ENCODE assay signal across 16 cellular contexts in genomic region chr6:2641044-2641673, GRCh38.
DNase-seq lines count a peak whose midpoint lies in the region; ATAC-seq, FAIRE-seq and TF ChIP-seq lines count a peak whose summit lies in the region.
"Had no signal": no experiment of that assay in that cellular context is flagged by ENCODE, and none has a peak within 500 bp of the region (broad histone marks: within the 10 kb centered on the region; RNA-seq: fewer than 3 reads in every experiment).

No MANE protein-coding gene starts in this region.

- CTCF ChIA-PET in HepG2 (lab: Yijun Ruan, JAX; ENCODE audit: low intra/inter-chr PET ratio, low total read pairs), result no interaction called here

- H4K20me1 ChIP-seq in HepG2 (ENCODE audit: insufficient read depth, low read length), result no peaks in the 10 kb centered on the region

- no TSS peak for BruUV-seq in HepG2 (replicated peaks; lab: Mats Ljungman, UMichigan)

- no peak for DNase-seq in HepG2 (ENCODE audit: low spot score)
- no peak for DNase-seq in right lobe of liver
- DNase-seq in KG1 (lab: John Stamatoyannopoulos, UW), result peak; percentile 27
- DNase-seq in NCI-H187 treated with DMSO at 0.1 percent for 48 hours (lab: John Stamatoyannopoulos, UW), result no peak
- DNase-seq in activated gamma-delta T cell (lab: John Stamatoyannopoulos, UW), result no peak
- DNase-seq in frontal cortex (ENCODE audit: low spot score in 2 of 2), result no peak
- no peak for DNase-seq in occipital lobe (lab: John Stamatoyannopoulos, UW)
- DNase-seq: 8988T; activated CD8-positive, alpha-beta T cell treated with anti-CD3 and anti-CD28 coated beads, Interleukin-2, amount 10 ng/mL, durations not matched to agents 7 days and 5 days; adrenal gland; DMS79; GOT3; NCI-H2029; NCI-H69; stimulated activated CD4-positive, alpha-beta T cell treated with anti-CD3 and anti-CD28 coated beads, Interleukin-4, amount 100 ng/mL, for 24 hours had no signal

- no peaks in the 10 kb centered on the region for H3K4me1 ChIP-seq in HepG2 (ENCODE audit: insufficient read depth, low read length)
- no peaks in the 10 kb centered on the region for H3K4me1 ChIP-seq in right lobe of liver
- H3K4me1 ChIP-seq: adrenal gland had no signal

- H3K79me2 ChIP-seq in HepG2 (ENCODE audit: insufficient read depth, low read length), result no peaks in the 10 kb centered on the region

- TF ChIP-seq CTCF in HepG2 (CRISPR knock-in tag; IDR thresholded peaks at IDR 0.05), result no peak
- no peak for TF ChIP-seq CTCF in right lobe of liver (IDR thresholded peaks at IDR 0.05)

- no peaks in the 10 kb centered on the region for H3K9me3 ChIP-seq in HepG2 (ENCODE audit: low read length)
- H3K9me3 ChIP-seq in right lobe of liver, result no peaks in the 10 kb centered on the region
- H3K9me3 ChIP-seq: adrenal gland had no signal

- H3K27ac ChIP-seq in HepG2 (ENCODE audit: extremely low read length, insufficient read depth, low read length), result no peak overlapping the region
- H3K27ac ChIP-seq in right lobe of liver, result no peak overlapping the region
- H3K27ac ChIP-seq: adrenal gland had no signal

- TF ChIP-seq EP300 in HepG2 (IDR thresholded peaks at IDR 0.05; ENCODE audit: low read depth in 2 of 2, low read length in 2 of 2) (no peak), HepG2 (CRISPR knock-in tag; IDR thresholded peaks at IDR 0.05; ENCODE audit: borderline replicate concordance) (no peak)

- FAIRE-seq in HepG2 (lab: Jason Lieb, UNC), result no peak
- FAIRE-seq in frontal cortex (lab: Jason Lieb, UNC), result no peak

- H3K36me3 ChIP-seq in HepG2 (replicated peaks in 1 of 2; ENCODE audit: control insufficient read depth in 1 of 2, insufficient read depth in 2 of 2, low read length in 2 of 2) (no peaks in the 10 kb centered on the region), right lobe of liver (no peaks in the 10 kb centered on the region)
- H3K36me3 ChIP-seq: adrenal gland had no signal

- no peak overlapping the region for H3K9ac ChIP-seq in HepG2 (ENCODE audit: insufficient read depth, low read depth, low read length)

- ATAC-seq in HepG2, result no peak
- ATAC-seq in right lobe of liver, result no peak
- ATAC-seq in HG02870 (IDR thresholded peaks at IDR 0.05; ENCODE audit: unreplicated experiment), result peak; percentile 78
- ATAC-seq: activated CD8-positive, alpha-beta T cell treated with anti-CD3 and anti-CD28 coated beads, Interleukin-2, amount 10 ng/mL, durations not matched to agents 7 days and 5 days had no signal

- no peak overlapping the region for H2AFZ ChIP-seq in HepG2 (ENCODE audit: low read length)

- POLR2A ChIA-PET in HepG2 (lab: Yijun Ruan, JAX), result no interaction called here

- no peak for TF ChIP-seq POLR2A in HepG2 (IDR thresholded peaks at IDR 0.05; ENCODE audit: insufficient read depth in 1 of 2, low read depth in 2 of 2, low read length in 2 of 2)
- TF ChIP-seq POLR2A in right lobe of liver (IDR thresholded peaks at IDR 0.05), result no peak

- TF ChIP-seq RAD21 in HepG2 (CRISPR knock-in tag; IDR thresholded peaks at IDR 0.05), result no peak

- 50% methylated on average over 14 of the region's 14 CpGs for WGBS in HepG2 (ENCODE audit: low lambda C conversion rate)
- WGBS in right lobe of liver (ENCODE audit: insufficient coverage, low coverage, low lambda C conversion rate, missing lambda C conversion rate), result 51% methylated on average over 11 of the region's 14 CpGs

- H3K4me2 ChIP-seq in HepG2 (ENCODE audit: low read depth, low read length), result no peak overlapping the region

- no peak overlapping the region for H3K4me3 ChIP-seq in HepG2 (replicated peaks in 1 of 3; ENCODE audit: insufficient read depth in 1 of 3, low read depth in 2 of 3, low read length in 3 of 3)
- no peak overlapping the region for H3K4me3 ChIP-seq in right lobe of liver
- H3K4me3 ChIP-seq: adrenal gland had no signal

- H3K27me3 ChIP-seq in HepG2 (ENCODE audit: control insufficient read depth in 1 of 2, insufficient read depth in 2 of 2, low read length in 2 of 2) (peaks cover 1 to 73% of the 10 kb centered on the region in 2 experiments; a peak in 3 of 5 replicates), right lobe of liver (no peaks in the 10 kb centered on the region)

- intact Hi-C loops in HepG2 (cut with micrococcal nuclease; ENCODE audit: unreplicated experiment) (no loop called here), right lobe of liver (cut with DNase I) (no loop called here)

- in situ Hi-C loops in HepG2 (cut with HindIII; ENCODE audit: extremely low pct_ligation_motif_present, low pct_unique_long_range_greater_than_20kb), result no loop called here

TF ChIP-seq in HepG2, 621 proteins besides CTCF, POLR2A, EP300 and RAD21:
- TF ChIP-seq, protein P1, sequence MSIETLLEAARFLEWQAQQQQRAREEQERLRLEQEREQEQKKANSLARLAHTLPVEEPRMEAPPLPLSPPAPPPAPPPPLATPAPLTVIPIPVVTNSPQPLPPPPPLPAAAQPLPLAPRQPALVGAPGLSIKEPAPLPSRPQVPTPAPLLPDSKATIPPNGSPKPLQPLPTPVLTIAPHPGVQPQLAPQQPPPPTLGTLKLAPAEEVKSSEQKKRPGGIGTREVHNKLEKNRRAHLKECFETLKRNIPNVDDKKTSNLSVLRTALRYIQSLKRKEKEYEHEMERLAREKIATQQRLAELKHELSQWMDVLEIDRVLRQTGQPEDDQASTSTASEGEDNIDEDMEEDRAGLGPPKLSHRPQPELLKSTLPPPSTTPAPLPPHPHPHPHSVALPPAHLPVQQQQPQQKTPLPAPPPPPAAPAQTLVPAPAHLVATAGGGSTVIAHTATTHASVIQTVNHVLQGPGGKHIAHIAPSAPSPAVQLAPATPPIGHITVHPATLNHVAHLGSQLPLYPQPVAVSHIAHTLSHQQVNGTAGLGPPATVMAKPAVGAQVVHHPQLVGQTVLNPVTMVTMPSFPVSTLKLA (IDR thresholded peaks at IDR 0.05), result peak; percentile 73
- no peak for TF ChIP-seq MBD4 (IDR thresholded peaks at IDR 0.05; ENCODE audit: borderline replicate concordance, low read length)
